In the genomic region with DNA sequence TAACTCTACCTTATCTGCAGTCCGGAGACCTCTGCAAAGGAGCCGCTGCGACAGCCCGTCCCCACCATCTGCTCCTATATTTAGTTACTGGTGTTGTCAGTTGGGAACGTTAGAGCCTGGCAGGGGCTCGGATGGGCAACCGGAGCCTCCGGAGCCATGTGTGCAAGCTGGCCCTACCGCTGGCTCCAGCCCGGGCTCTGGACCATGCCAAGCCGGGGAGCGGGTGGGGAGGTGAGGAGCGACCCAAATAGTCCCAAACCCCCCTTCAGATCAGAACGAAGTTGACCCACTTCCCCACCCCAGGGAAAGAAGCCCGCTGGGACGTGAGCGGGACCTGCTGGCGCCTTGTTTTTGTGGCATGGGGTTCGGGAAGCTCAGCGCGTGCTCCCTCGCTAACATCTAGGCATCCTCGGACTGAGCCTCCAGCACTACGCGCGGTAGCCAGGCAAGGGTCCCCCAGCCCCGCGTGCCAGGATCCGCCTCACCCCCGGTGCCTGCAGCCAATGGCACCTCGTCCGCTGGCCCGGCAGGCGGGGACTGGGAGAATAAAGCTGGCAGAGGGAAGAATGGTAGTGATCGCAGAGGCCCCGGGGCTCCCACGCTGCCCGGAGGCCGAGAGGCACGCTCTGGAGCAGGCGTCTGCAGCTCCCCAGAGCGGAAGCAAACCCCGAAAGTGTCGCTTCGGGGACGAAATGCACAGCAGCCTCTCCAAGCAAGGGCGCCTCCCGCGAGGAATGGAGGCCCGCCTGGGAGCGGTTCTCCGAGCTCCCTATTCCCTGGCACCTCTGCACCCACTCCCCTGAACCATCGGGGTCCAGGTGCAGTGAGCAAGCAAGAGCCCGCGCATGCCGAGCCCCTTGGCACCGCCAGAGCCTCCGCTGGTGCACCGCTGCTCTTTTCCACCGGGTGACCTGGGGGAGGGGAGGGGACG, we compare ENCODE assay signal across 1 cellular context.
TF ChIP-seq lines count a peak whose summit lies in the region.

No MANE protein-coding gene starts in this region.

TF ChIP-seq in IMR-90, 13 proteins besides CTCF, POLR2A, EP300 and RAD21:
- TF ChIP-seq, protein P1, sequence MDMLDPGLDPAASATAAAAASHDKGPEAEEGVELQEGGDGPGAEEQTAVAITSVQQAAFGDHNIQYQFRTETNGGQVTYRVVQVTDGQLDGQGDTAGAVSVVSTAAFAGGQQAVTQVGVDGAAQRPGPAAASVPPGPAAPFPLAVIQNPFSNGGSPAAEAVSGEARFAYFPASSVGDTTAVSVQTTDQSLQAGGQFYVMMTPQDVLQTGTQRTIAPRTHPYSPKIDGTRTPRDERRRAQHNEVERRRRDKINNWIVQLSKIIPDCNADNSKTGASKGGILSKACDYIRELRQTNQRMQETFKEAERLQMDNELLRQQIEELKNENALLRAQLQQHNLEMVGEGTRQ (IDR thresholded peaks at IDR 0.05; ENCODE audit: low read depth, low read length) = no peak
- TF ChIP-seq CEBPB (IDR thresholded peaks at IDR 0.05; ENCODE audit: low read depth, low read length) = no peak
- no peak for TF ChIP-seq CHD1 (IDR thresholded peaks at IDR 0.05; ENCODE audit: low read depth, low read length)
- TF ChIP-seq RCOR1 (IDR thresholded peaks at IDR 0.05; ENCODE audit: insufficient replicate concordance, low read length) = no peak
- no peak for TF ChIP-seq MAFK (IDR thresholded peaks at IDR 0.05; ENCODE audit: low read depth, low read length)
- TF ChIP-seq MAZ (IDR thresholded peaks at IDR 0.05; ENCODE audit: borderline replicate concordance, low read depth, low read length) = no peak
